In the genomic region with DNA sequence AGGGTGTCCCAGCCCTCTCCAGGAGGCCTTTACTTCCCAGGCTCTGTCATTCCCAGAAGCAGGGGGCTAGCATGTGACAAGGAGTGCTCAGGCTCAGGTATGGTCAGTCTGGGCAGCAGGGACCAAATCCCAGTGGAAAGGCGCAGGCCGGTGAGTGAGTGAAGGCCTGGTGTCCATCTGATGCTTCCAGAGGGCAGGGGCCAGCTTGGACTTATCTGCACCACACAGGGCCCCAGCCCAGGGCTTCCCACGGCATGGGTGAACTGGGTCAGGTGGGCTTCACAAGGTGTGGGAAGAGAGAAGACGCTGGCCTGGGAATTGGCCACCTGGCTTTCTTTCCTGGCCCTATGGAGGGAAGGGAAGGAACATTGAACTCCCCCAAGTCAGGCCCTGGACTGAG, we compare ENCODE assay signal across 18 cellular contexts. TPM values are rescaled to one million over a fixed set of nuclear protein-coding genes. Genes with fewer than 3 reads are reported as not detected.
DNase-seq lines count a peak whose midpoint lies in the region; ATAC-seq and TF ChIP-seq lines count a peak whose summit lies in the region.
"Had no signal": no experiment of that assay in that cellular context is flagged by ENCODE, and none has a peak within 500 bp of the region (broad histone marks: within the 10 kb centered on the region; RNA-seq: fewer than 3 reads in every experiment).

No MANE protein-coding gene starts in this region.

- no peak overlapping the region for H2BK120ac ChIP-seq in neuronal stem cell (ENCODE audit: low read depth, low read length)

- peaks cover 0 to 5% of the 10 kb centered on the region in 2 donors for H3K9me3 ChIP-seq in neuronal stem cell (replicated peaks in 1 of 2; ENCODE audit: control insufficient read depth in 2 of 2, insufficient read depth in 1 of 2, low read depth in 1 of 2, low read length in 2 of 2)
- H3K9me3 ChIP-seq: BLaER1 had no signal

- no peak overlapping the region for H3K4me3 ChIP-seq in neuronal stem cell (ENCODE audit: low read length in 2 of 2)
- H3K4me3 ChIP-seq: BLaER1, GM23248 had no signal

- no peak overlapping the region for H4K91ac ChIP-seq in neuronal stem cell (ENCODE audit: low read depth, low read length, poor library complexity)

- H3K4me3 Mint-ChIP-seq in activated naive CD4-positive, alpha-beta T cell treated with anti-CD3 and anti-CD28 coated beads, Interleukin-2, amount 50 U/mL, for 24 hours: no peak overlapping the region
- H3K4me3 Mint-ChIP-seq: CD4-positive, alpha-beta T cell had no signal

- H2BK5ac ChIP-seq in neuronal stem cell (ENCODE audit: low read length): no peak overlapping the region

- no peak overlapping the region for H2BK12ac ChIP-seq in neuronal stem cell (ENCODE audit: low read length)

- DNase-seq in activated naive CD4-positive, alpha-beta T cell treated with anti-CD3 and anti-CD28 coated beads, Interleukin-2, amount 50 U/mL, for 72 hours (ENCODE audit: low spot score in 2 of 2): no peak
- DNase-seq in islet precursor cell (peak; percentile 17), neuronal stem cell (ENCODE audit: low spot score) (no peak)
- DNase-seq: 8988T; AML-193; Calu3; CD4-positive, alpha-beta T cell; DMS 273 treated with DMSO at 0.1 percent for 48 hours; GM23248; H7; IMR-90 had no signal

- no peaks in the 10 kb centered on the region for H3K9me3 Mint-ChIP-seq in activated naive CD4-positive, alpha-beta T cell treated with anti-CD3 and anti-CD28 coated beads, Interleukin-2, amount 50 U/mL, for 24 hours
- H3K9me3 Mint-ChIP-seq in activated naive CD4-positive, alpha-beta T cell treated with anti-CD3 and anti-CD28 coated beads, Interleukin-2, amount 50 U/mL, for 72 hours: no peaks in the 10 kb centered on the region
- H3K9me3 Mint-ChIP-seq: CD4-positive, alpha-beta T cell had no signal

- H3K4me1 ChIP-seq in neuronal stem cell (ENCODE audit: control insufficient read depth in 2 of 2, insufficient read depth in 1 of 2, low read depth in 1 of 2, low read length in 2 of 2): peaks cover 0 to 3% of the 10 kb centered on the region in 2 donors

- H3K36me3 ChIP-seq in neuronal stem cell (replicated peaks in 1 of 2; ENCODE audit: control insufficient read depth in 2 of 2, insufficient read depth in 2 of 2, low read length in 2 of 2): no peaks in the 10 kb centered on the region
- H3K36me3 ChIP-seq: BLaER1 had no signal

- H3K79me1 ChIP-seq in neuronal stem cell (ENCODE audit: low read depth, low read length): peaks cover 2% of the 10 kb centered on the region

- no peak overlapping the region for H2BK15ac ChIP-seq in neuronal stem cell (ENCODE audit: low read length)

- H3K27me3 ChIP-seq in neuronal stem cell (ENCODE audit: control insufficient read depth in 3 of 3, insufficient read depth in 3 of 3, low read depth in 1 of 3, low read length in 3 of 3): peaks cover 0 to 27% (median 0%) of the 10 kb centered on the region in 3 experiments
- H3K27me3 ChIP-seq: BLaER1 had no signal

- no peak overlapping the region for H4K8ac ChIP-seq in neuronal stem cell (ENCODE audit: low read depth, low read length)

- no peak for ATAC-seq in activated naive CD4-positive, alpha-beta T cell treated with anti-CD3 and anti-CD28 coated beads, Interleukin-2, amount 50 U/mL, for 72 hours
- ATAC-seq in GM21825 (IDR thresholded peaks at IDR 0.05; ENCODE audit: unreplicated experiment) (no peak), GM18505 (IDR thresholded peaks at IDR 0.05; ENCODE audit: unreplicated experiment) (no peak), esophagus mucosa (no peak)

- peaks cover 4% of the 10 kb centered on the region for H3K36me3 Mint-ChIP-seq in activated naive CD4-positive, alpha-beta T cell treated with anti-CD3 and anti-CD28 coated beads, Interleukin-2, amount 50 U/mL, for 24 hours
- H3K36me3 Mint-ChIP-seq in activated naive CD4-positive, alpha-beta T cell treated with anti-CD3 and anti-CD28 coated beads, Interleukin-2, amount 50 U/mL, for 72 hours: no peaks in the 10 kb centered on the region

- no peak overlapping the region for H3K23ac ChIP-seq in neuronal stem cell (ENCODE audit: low read depth, low read length, poor library complexity)

- H3K27ac ChIP-seq in neuronal stem cell (replicated peaks; ENCODE audit: low read length): no peak overlapping the region
- H3K27ac ChIP-seq: BLaER1, GM23248 had no signal

- peak overlapping the region; percentile 66 for H3K27ac Mint-ChIP-seq in activated naive CD4-positive, alpha-beta T cell treated with anti-CD3 and anti-CD28 coated beads, Interleukin-2, amount 50 U/mL, for 24 hours
- no peak overlapping the region for H3K27ac Mint-ChIP-seq in activated naive CD4-positive, alpha-beta T cell treated with anti-CD3 and anti-CD28 coated beads, Interleukin-2, amount 50 U/mL, for 72 hours
- H3K27ac Mint-ChIP-seq: CD4-positive, alpha-beta T cell had no signal

- no peak for TF ChIP-seq POLR2A in GM18505 (IDR thresholded peaks at IDR 0.05; ENCODE audit: borderline replicate concordance, extremely low read depth, insufficient read depth, insufficient read length)

- peaks cover 14% of the 10 kb centered on the region for H3K4me1 Mint-ChIP-seq in activated naive CD4-positive, alpha-beta T cell treated with anti-CD3 and anti-CD28 coated beads, Interleukin-2, amount 50 U/mL, for 24 hours

- H3K27me3 Mint-ChIP-seq in activated naive CD4-positive, alpha-beta T cell treated with anti-CD3 and anti-CD28 coated beads, Interleukin-2, amount 50 U/mL, for 24 hours: peaks cover 1% of the 10 kb centered on the region

- no peak overlapping the region for H3K9ac ChIP-seq in neuronal stem cell (ENCODE audit: low read depth, low read length, poor library complexity)
- H3K9ac ChIP-seq: BLaER1, GM23248 had no signal

- H3K4ac ChIP-seq in neuronal stem cell (ENCODE audit: low read length): no peak overlapping the region

- H2AFZ ChIP-seq in neuronal stem cell (ENCODE audit: low read length): no peak overlapping the region
- H2AFZ ChIP-seq: GM23248 had no signal

- no peak overlapping the region for H3K4me2 ChIP-seq in neuronal stem cell (ENCODE audit: insufficient read depth, low read length, poor library complexity, severe bottlenecking)
- H3K4me2 ChIP-seq: BLaER1 had no signal

- H3K14ac ChIP-seq in neuronal stem cell (ENCODE audit: low read length): no peak overlapping the region

- WGBS in neuronal stem cell (ENCODE audit: extremely low coverage in 2 of 2, insufficient read length in 2 of 2, insufficient replicate concordance in 1 of 2), 2 donors: no CpG with 5 or more reads among the region's 4 CpGs

- peak overlapping the region; percentile 67 for H3K18ac ChIP-seq in neuronal stem cell (ENCODE audit: low read length)

- H2AK5ac ChIP-seq in neuronal stem cell (ENCODE audit: low read depth, low read length): no peak overlapping the region

RNA-seq across cellular contexts. Expression of a gene that starts 20.4 kb away (rescaled TPM):
- total RNA-seq in activated naive CD4-positive, alpha-beta T cell treated with anti-CD3 and anti-CD28 coated beads, Interleukin-2, amount 50 U/mL, for 72 hours: not detected
- not detected for polyA plus RNA-seq in neuronal stem cell (2013, experiment 1 of 2)
- not detected for polyA plus RNA-seq in neuronal stem cell (2013, experiment 2 of 2)
- 5.3 TPM for total RNA-seq in esophagus mucosa
- total RNA-seq: Calu3, Daoy, GM23248, H7, HT-29, IMR-90 had no signal
- polyA plus RNA-seq: GM23248, IMR-90 had no signal

RNA-seq across cellular contexts. Expression of a gene that starts 45.1 kb away (rescaled TPM):
- total RNA-seq in activated naive CD4-positive, alpha-beta T cell treated with anti-CD3 and anti-CD28 coated beads, Interleukin-2, amount 50 U/mL, for 72 hours: 1 to 10 TPM; 6.4 to 9.6 TPM
- 2.9 TPM for polyA plus RNA-seq in neuronal stem cell (2013, experiment 1 of 2)
- polyA plus RNA-seq in neuronal stem cell (2013, experiment 2 of 2): 2.8 TPM
- 5.0 TPM for total RNA-seq in esophagus mucosa
- total RNA-seq: CD4-positive, alpha-beta T cell had no signal
